Comparison of ENCODE assay signal across 24 cellular contexts in genomic region chr9:113238202-113238858, GRCh38. TPM values are rescaled to one million over a fixed set of nuclear protein-coding genes. Genes with fewer than 3 reads are reported as not detected.
DNase-seq lines count a peak whose midpoint lies in the region; ATAC-seq, FAIRE-seq and TF ChIP-seq lines count a peak whose summit lies in the region.
"Had no signal": no experiment of that assay in that cellular context is flagged by ENCODE, and none has a peak within 500 bp of the region (broad histone marks: within the 10 kb centered on the region; RNA-seq: fewer than 3 reads in every experiment).

No MANE protein-coding gene starts in this region.

- H3K9me3 ChIP-seq in liver (ENCODE audit: control insufficient read depth in 4 of 4, low read length in 3 of 4) = no peaks in the 10 kb centered on the region
- H3K9me3 ChIP-seq in HepG2 (ENCODE audit: low read length) = no peaks in the 10 kb centered on the region
- no peaks in the 10 kb centered on the region for H3K9me3 ChIP-seq in BLaER1 treated with 17β-estradiol and CSF1 and Interleukin-3, amounts not matched to agents 10 nM and 100 nM (replicated peaks in 1 of 11)
- H3K9me3 ChIP-seq: A549, BE2C, Caco-2, HAP-1 had no signal

- intact Hi-C loops in HepG2 (cut with micrococcal nuclease; ENCODE audit: unreplicated experiment) = no loop called here

- H3K9ac ChIP-seq in liver (ENCODE audit: low read depth in 1 of 2, low read length in 2 of 2) (peak overlapping the region; percentile 22 to 25), HepG2 (ENCODE audit: insufficient read depth, low read depth, low read length) (no peak overlapping the region)
- H3K9ac ChIP-seq in BLaER1 treated with 17β-estradiol and CSF1 and Interleukin-3, amounts not matched to agents 10 nM and 100 nM = peak overlapping the region in 7 of 11 experiments; percentile 9 to 48 (median 17); a peak in 8 of 22 replicates
- H3K9ac ChIP-seq: GM23248 had no signal

- H4K20me1 ChIP-seq in HepG2 (ENCODE audit: insufficient read depth, low read length) = peaks cover 28% of the 10 kb centered on the region
- peaks cover 0 to 21% (median 0%) of the 10 kb centered on the region in 11 experiments; a peak in 2 of 22 replicates for H4K20me1 ChIP-seq in BLaER1 treated with 17β-estradiol and CSF1 and Interleukin-3, amounts not matched to agents 10 nM and 100 nM

- no peak for FAIRE-seq in HepG2 (lab: Jason Lieb, UNC)
- FAIRE-seq: A549, G401.6, GM19239 had no signal

- POLR2A ChIA-PET in HepG2 (lab: Yijun Ruan, JAX) = no interaction called here

- TF ChIP-seq POLR2A in HepG2 (IDR thresholded peaks at IDR 0.05; ENCODE audit: insufficient read depth in 1 of 2, low read depth in 2 of 2, low read length in 2 of 2) = no peak

- TF ChIP-seq CTCF in liver (IDR thresholded peaks at IDR 0.05; ENCODE audit: low read depth, low read length, missing input control) (no peak), HepG2 (CRISPR knock-in tag; IDR thresholded peaks at IDR 0.05) (no peak)

- H3K27ac ChIP-seq in liver (ENCODE audit: low read depth in 1 of 2, low read length in 2 of 2) (peak overlapping the region; percentile 51 to 55), HepG2 (ENCODE audit: extremely low read length, insufficient read depth, low read length) (no peak overlapping the region)
- peak overlapping the region; percentile 29 to 67 (median 55); a peak in 20 of 22 replicates for H3K27ac ChIP-seq in BLaER1 treated with 17β-estradiol and CSF1 and Interleukin-3, amounts not matched to agents 10 nM and 100 nM
- H3K27ac ChIP-seq: A549, C4-2B, GM23248 had no signal

- no peak for DNase-seq in HepG2 (ENCODE audit: low spot score)
- DNase-seq in left lobe of liver (ENCODE audit: low spot score) = no peak
- no peak for DNase-seq in foreskin melanocyte
- DNase-seq in Kasumi-1 (lab: John Stamatoyannopoulos, UW) = no peak
- DNase-seq in activated gamma-delta T cell (lab: John Stamatoyannopoulos, UW) = no peak
- DNase-seq: 8988T; ACHN; AML-193; BE2C; Caco-2; CD4-positive, CD25-positive, alpha-beta regulatory T cell; CD8-positive, alpha-beta T cell; DMS153; DND-41; GM23248; HFFc6 had no signal

- TF ChIP-seq EP300 in HepG2 (IDR thresholded peaks at IDR 0.05; ENCODE audit: low read depth in 2 of 2, low read length in 2 of 2) (no peak), HepG2 (CRISPR knock-in tag; IDR thresholded peaks at IDR 0.05; ENCODE audit: borderline replicate concordance) (no peak)

- peaks cover 7% of the 10 kb centered on the region for H3K4me1 Mint-ChIP-seq in activated T-helper 17 cell treated with anti-CD3 and anti-CD28 coated beads, Interleukin-2, amount 50 U/mL, for 72 hours

- H3K4me3 Mint-ChIP-seq in activated T-helper 17 cell treated with anti-CD3 and anti-CD28 coated beads, Interleukin-2, amount 50 U/mL, for 72 hours = no peak overlapping the region
- H3K4me3 Mint-ChIP-seq: CD4-positive, CD25-positive, alpha-beta regulatory T cell; CD8-positive, alpha-beta T cell; HFFc6 had no signal

- H3K4me2 ChIP-seq in HepG2 (ENCODE audit: low read depth, low read length) = no peak overlapping the region
- peak overlapping the region; percentile 49 to 97 (median 77) for H3K4me2 ChIP-seq in BLaER1 treated with 17β-estradiol and CSF1 and Interleukin-3, amounts not matched to agents 10 nM and 100 nM
- H3K4me2 ChIP-seq: A549 had no signal

- H3K4me1 ChIP-seq in liver (ENCODE audit: control insufficient read depth in 4 of 4, insufficient read depth in 4 of 4, low read length in 3 of 4) (peaks cover 17 to 60% (median 53%) of the 10 kb centered on the region in 4 donors), HepG2 (ENCODE audit: insufficient read depth, low read length) (peaks cover 13% of the 10 kb centered on the region)
- peaks cover 56 to 99% (median 81%) of the 10 kb centered on the region in 10 experiments for H3K4me1 ChIP-seq in BLaER1 treated with 17β-estradiol and CSF1 and Interleukin-3, amounts not matched to agents 10 nM and 100 nM
- H3K4me1 ChIP-seq: A549, Caco-2 had no signal

- in situ Hi-C loops in HepG2 (cut with HindIII; ENCODE audit: extremely low pct_ligation_motif_present, low pct_unique_long_range_greater_than_20kb) = no loop called here

- H3K27me3 ChIP-seq in liver (ENCODE audit: control insufficient read depth in 4 of 4, insufficient read depth in 4 of 4, low read length in 3 of 4) = no peaks in the 10 kb centered on the region
- H3K27me3 ChIP-seq in HepG2 (ENCODE audit: control insufficient read depth in 1 of 2, insufficient read depth in 2 of 2, low read length in 2 of 2) = no peaks in the 10 kb centered on the region
- no peaks in the 10 kb centered on the region for H3K27me3 ChIP-seq in BLaER1 treated with 17β-estradiol and CSF1 and Interleukin-3, amounts not matched to agents 10 nM and 100 nM
- H3K27me3 ChIP-seq: BE2C had no signal

- 46% methylated on average over 10 of the region's 10 CpGs for WGBS in liver
- 96% methylated on average over 10 of the region's 10 CpGs for WGBS in HepG2 (ENCODE audit: low lambda C conversion rate)

- ATAC-seq in HepG2 = no peak
- ATAC-seq in activated T-helper 17 cell treated with anti-CD3 and anti-CD28 coated beads, Interleukin-2, amount 50 U/mL, for 72 hours (replicated peaks) = peak; percentile 57
- peak; percentile 58 for ATAC-seq in left lobe of liver
- ATAC-seq: A549; CD8-positive, alpha-beta T cell had no signal

- no peaks in the 10 kb centered on the region for H3K9me3 Mint-ChIP-seq in activated T-helper 17 cell treated with anti-CD3 and anti-CD28 coated beads, Interleukin-2, amount 50 U/mL, for 72 hours
- H3K9me3 Mint-ChIP-seq: CD8-positive, alpha-beta T cell; HFFc6 had no signal

- CTCF ChIA-PET in HepG2 (lab: Yijun Ruan, JAX; ENCODE audit: low intra/inter-chr PET ratio, low total read pairs) = no interaction called here

- H3K36me3 ChIP-seq in liver (ENCODE audit: control insufficient read depth in 4 of 4, insufficient read depth in 3 of 4, low read depth in 1 of 4, low read length in 3 of 4) (no peaks in the 10 kb centered on the region), HepG2 (replicated peaks in 1 of 2; ENCODE audit: control insufficient read depth in 1 of 2, insufficient read depth in 2 of 2, low read length in 2 of 2) (peaks cover 0 to 10% of the 10 kb centered on the region in 2 experiments; a peak in 3 of 5 replicates)
- H3K36me3 ChIP-seq in BLaER1 treated with 17β-estradiol and CSF1 and Interleukin-3, amounts not matched to agents 10 nM and 100 nM = peaks cover 0 to 49% (median 0%) of the 10 kb centered on the region in 11 experiments; a peak in 6 of 22 replicates
- H3K36me3 ChIP-seq: HAP-1 had no signal

- no peaks in the 10 kb centered on the region for H3K27me3 Mint-ChIP-seq in activated T-helper 17 cell treated with anti-CD3 and anti-CD28 coated beads, Interleukin-2, amount 50 U/mL, for 72 hours
- H3K27me3 Mint-ChIP-seq: CD4-positive, CD25-positive, alpha-beta regulatory T cell had no signal

- H3K79me2 ChIP-seq in HepG2 (ENCODE audit: insufficient read depth, low read length) = peaks cover 64% of the 10 kb centered on the region

- BruUV-seq in HepG2 (replicated peaks; lab: Mats Ljungman, UMichigan) = no TSS peak

- H3K27ac Mint-ChIP-seq in activated T-helper 17 cell treated with anti-CD3 and anti-CD28 coated beads, Interleukin-2, amount 50 U/mL, for 72 hours = no peak overlapping the region
- H3K27ac Mint-ChIP-seq: CD8-positive, alpha-beta T cell; HFFc6 had no signal

- no peak overlapping the region for H2AFZ ChIP-seq in HepG2 (ENCODE audit: low read length)
- H2AFZ ChIP-seq: GM23248 had no signal

- no peaks in the 10 kb centered on the region for H3K36me3 Mint-ChIP-seq in activated T-helper 17 cell treated with anti-CD3 and anti-CD28 coated beads, Interleukin-2, amount 50 U/mL, for 72 hours (ENCODE audit: low read depth)
- H3K36me3 Mint-ChIP-seq: CD4-positive, CD25-positive, alpha-beta regulatory T cell; CD8-positive, alpha-beta T cell had no signal

- no peak for TF ChIP-seq RAD21 in liver (IDR thresholded peaks at IDR 0.05)
- no peak for TF ChIP-seq RAD21 in HepG2 (CRISPR knock-in tag; IDR thresholded peaks at IDR 0.05)

- no peak overlapping the region for H3K4me3 ChIP-seq in liver (ENCODE audit: low read depth in 1 of 3, low read length in 3 of 3)
- H3K4me3 ChIP-seq in HepG2 (replicated peaks in 1 of 3; ENCODE audit: insufficient read depth in 1 of 3, low read depth in 2 of 3, low read length in 3 of 3) = no peak overlapping the region
- H3K4me3 ChIP-seq in BLaER1 treated with 17β-estradiol and CSF1 and Interleukin-3, amounts not matched to agents 10 nM and 100 nM = no peak overlapping the region; a peak in 1 of 20 replicates
- H3K4me3 ChIP-seq: A549, GM23248, HAP-1 had no signal

RNA-seq across cellular contexts. Expression of gene SLC31A1, which starts 17.0 kb away (rescaled TPM):
- total RNA-seq in liver (10 to 100 TPM; 26.6 to 96.2 TPM), HepG2 (2016; rRNA removed; fragmentation: Illumina TruSeq; extraction: Trizol) (45.9 and 70.0 TPM in 2 replicates), left lobe of liver (74.9 TPM)
- polyA plus RNA-seq in liver (10 to 100 TPM; 40.1 to 49.8 TPM), HepG2 (2011; rRNA removed) (51.3 and 62.9 TPM in 2 replicates)
- total RNA-seq in HepG2 (2016; cell fraction: cytosol; rRNA removed; fragmentation: Illumina TruSeq; extraction: Trizol; ENCODE audit: low read depth) = 7.1 and 7.4 TPM in 2 replicates
- 48.2 and 69.3 TPM in 2 replicates for total RNA-seq in HepG2 (2016; cell fraction: insoluble cytoplasmic fraction; rRNA removed; fragmentation: Illumina TruSeq; extraction: Trizol)
- 23.8 and 25.3 TPM in 2 replicates for total RNA-seq in HepG2 (2016; cell fraction: membrane; rRNA removed; fragmentation: Illumina TruSeq; extraction: Trizol)
- total RNA-seq in HepG2 (2016; cell fraction: nucleus; rRNA removed; fragmentation: Illumina TruSeq; extraction: Trizol) = 54.0 and 61.5 TPM in 2 replicates
- polyA plus RNA-seq in HepG2 (2011; cell fraction: cytosol; rRNA removed) = 44.6 and 59.9 TPM in 2 replicates
- 10.5 and 11.9 TPM in 2 replicates for polyA plus RNA-seq in HepG2 (2011; cell fraction: nucleus; rRNA removed)
- polyA plus RNA-seq in HepG2 (2012) = 69.2 and 75.5 TPM in 2 replicates
- polyA plus RNA-seq in HepG2 (2016; cell fraction: cytosol; fragmentation: Illumina TruSeq; extraction: Trizol; ENCODE audit: low read depth) = 5.7 TPM in 2 replicates
- 37.4 and 41.3 TPM in 2 replicates for polyA plus RNA-seq in HepG2 (2016; cell fraction: insoluble cytoplasmic fraction; fragmentation: Illumina TruSeq; extraction: Trizol; ENCODE audit: low read depth)
- 10.6 and 10.8 TPM in 2 replicates for polyA plus RNA-seq in HepG2 (2016; cell fraction: membrane; fragmentation: Illumina TruSeq; extraction: Trizol; ENCODE audit: low read depth)
- polyA plus RNA-seq in HepG2 (2016; cell fraction: nucleus; fragmentation: Illumina TruSeq; extraction: Trizol; ENCODE audit: insufficient read depth, low read depth) = 58.2 and 58.6 TPM in 2 replicates
- 30.4 and 51.6 TPM in 2 replicates for polyA minus RNA-seq in HepG2 (2011; rRNA and poly(A)+ RNA removed; ENCODE audit: low replicate concordance)
- polyA minus RNA-seq in HepG2 (2011; cell fraction: cytosol; rRNA and poly(A)+ RNA removed) = 38.5 and 48.4 TPM in 2 replicates
- polyA minus RNA-seq in HepG2 (2011; cell fraction: nucleus; rRNA and poly(A)+ RNA removed) = 28.3 and 33.1 TPM in 2 replicates
- 10 to 100 TPM; 13.1 to 17.3 TPM for total RNA-seq in activated T-helper 17 cell treated with anti-CD3 and anti-CD28 coated beads, Interleukin-2, amount 50 U/mL, for 72 hours

RNA-seq across cellular contexts. Expression of gene FKBP15, which starts 17.3 kb away (rescaled TPM):
- total RNA-seq in liver (10 to 100 TPM; 16.8 to 18.2 TPM), HepG2 (2016; rRNA removed; fragmentation: Illumina TruSeq; extraction: Trizol) (11.8 and 12.3 TPM in 2 replicates), left lobe of liver (12.2 TPM)
- polyA plus RNA-seq in liver (1 to 10 TPM; 6.2 to 9.1 TPM), HepG2 (2011; rRNA removed) (18.6 and 23.4 TPM in 2 replicates)
- total RNA-seq in HepG2 (2016; cell fraction: cytosol; rRNA removed; fragmentation: Illumina TruSeq; extraction: Trizol; ENCODE audit: low read depth) = 1.6 and 2.1 TPM in 2 replicates
- total RNA-seq in HepG2 (2016; cell fraction: insoluble cytoplasmic fraction; rRNA removed; fragmentation: Illumina TruSeq; extraction: Trizol) = 11.1 and 11.2 TPM in 2 replicates
- 2.8 and 3.5 TPM in 2 replicates for total RNA-seq in HepG2 (2016; cell fraction: membrane; rRNA removed; fragmentation: Illumina TruSeq; extraction: Trizol)
- 17.2 and 17.6 TPM in 2 replicates for total RNA-seq in HepG2 (2016; cell fraction: nucleus; rRNA removed; fragmentation: Illumina TruSeq; extraction: Trizol)
- polyA plus RNA-seq in HepG2 (2011; cell fraction: cytosol; rRNA removed) = 8.3 and 8.9 TPM in 2 replicates
- 26.9 and 27.4 TPM in 2 replicates for polyA plus RNA-seq in HepG2 (2011; cell fraction: nucleus; rRNA removed)
- 7.2 and 7.5 TPM in 2 replicates for polyA plus RNA-seq in HepG2 (2012)
- polyA plus RNA-seq in HepG2 (2016; cell fraction: cytosol; fragmentation: Illumina TruSeq; extraction: Trizol; ENCODE audit: low read depth) = 0.44 and 0.62 TPM in 2 replicates
- 10.7 and 10.8 TPM in 2 replicates for polyA plus RNA-seq in HepG2 (2016; cell fraction: insoluble cytoplasmic fraction; fragmentation: Illumina TruSeq; extraction: Trizol; ENCODE audit: low read depth)
- 1.1 and 1.2 TPM in 2 replicates for polyA plus RNA-seq in HepG2 (2016; cell fraction: membrane; fragmentation: Illumina TruSeq; extraction: Trizol; ENCODE audit: low read depth)
- polyA plus RNA-seq in HepG2 (2016; cell fraction: nucleus; fragmentation: Illumina TruSeq; extraction: Trizol; ENCODE audit: insufficient read depth, low read depth) = 19.2 and 19.7 TPM in 2 replicates
- polyA minus RNA-seq in HepG2 (2011; rRNA and poly(A)+ RNA removed; ENCODE audit: low replicate concordance) = 78.1 and 115 TPM in 2 replicates
- 9.3 and 13.0 TPM in 2 replicates for polyA minus RNA-seq in HepG2 (2011; cell fraction: cytosol; rRNA and poly(A)+ RNA removed)
- 46.9 and 55.0 TPM in 2 replicates for polyA minus RNA-seq in HepG2 (2011; cell fraction: nucleus; rRNA and poly(A)+ RNA removed)
- 10 to 100 TPM; 41.2 to 41.5 TPM for total RNA-seq in activated T-helper 17 cell treated with anti-CD3 and anti-CD28 coated beads, Interleukin-2, amount 50 U/mL, for 72 hours

RNA-seq across cellular contexts. Expression of gene CDC26, which starts 37.0 kb away (rescaled TPM):
- total RNA-seq in liver (10 to 100 TPM; 12.5 to 16.7 TPM), HepG2 (2016; rRNA removed; fragmentation: Illumina TruSeq; extraction: Trizol) (57.9 and 66.0 TPM in 2 replicates), left lobe of liver (17.8 TPM)
- polyA plus RNA-seq in liver (10 to 100 TPM; 25.9 to 38.9 TPM), HepG2 (2011; rRNA removed) (20.2 and 26.6 TPM in 2 replicates)
- 64.4 and 64.9 TPM in 2 replicates for total RNA-seq in HepG2 (2016; cell fraction: cytosol; rRNA removed; fragmentation: Illumina TruSeq; extraction: Trizol; ENCODE audit: low read depth)
- total RNA-seq in HepG2 (2016; cell fraction: insoluble cytoplasmic fraction; rRNA removed; fragmentation: Illumina TruSeq; extraction: Trizol) = 53.6 and 69.9 TPM in 2 replicates
- total RNA-seq in HepG2 (2016; cell fraction: membrane; rRNA removed; fragmentation: Illumina TruSeq; extraction: Trizol) = 78.0 and 88.8 TPM in 2 replicates
- 17.0 and 19.2 TPM in 2 replicates for total RNA-seq in HepG2 (2016; cell fraction: nucleus; rRNA removed; fragmentation: Illumina TruSeq; extraction: Trizol)
- 11.5 and 18.2 TPM in 2 replicates for polyA plus RNA-seq in HepG2 (2011; cell fraction: cytosol; rRNA removed)
- polyA plus RNA-seq in HepG2 (2011; cell fraction: nucleus; rRNA removed) = 4.6 and 8.4 TPM in 2 replicates
- polyA plus RNA-seq in HepG2 (2012) = 26.6 and 34.8 TPM in 2 replicates
- polyA plus RNA-seq in HepG2 (2016; cell fraction: cytosol; fragmentation: Illumina TruSeq; extraction: Trizol; ENCODE audit: low read depth) = 68.5 and 88.0 TPM in 2 replicates
- polyA plus RNA-seq in HepG2 (2016; cell fraction: insoluble cytoplasmic fraction; fragmentation: Illumina TruSeq; extraction: Trizol; ENCODE audit: low read depth) = 70.2 and 81.1 TPM in 2 replicates
- polyA plus RNA-seq in HepG2 (2016; cell fraction: membrane; fragmentation: Illumina TruSeq; extraction: Trizol; ENCODE audit: low read depth) = 72.0 and 84.6 TPM in 2 replicates
- polyA plus RNA-seq in HepG2 (2016; cell fraction: nucleus; fragmentation: Illumina TruSeq; extraction: Trizol; ENCODE audit: insufficient read depth, low read depth) = 35.6 and 37.3 TPM in 2 replicates
- polyA minus RNA-seq in HepG2 (2011; rRNA and poly(A)+ RNA removed; ENCODE audit: low replicate concordance) = 1.8 and 6.6 TPM in 2 replicates
- polyA minus RNA-seq in HepG2 (2011; cell fraction: cytosol; rRNA and poly(A)+ RNA removed) = 6.4 and 6.8 TPM in 2 replicates
- 6.2 and 6.6 TPM in 2 replicates for polyA minus RNA-seq in HepG2 (2011; cell fraction: nucleus; rRNA and poly(A)+ RNA removed)
- total RNA-seq in activated T-helper 17 cell treated with anti-CD3 and anti-CD28 coated beads, Interleukin-2, amount 50 U/mL, for 72 hours = 10 to 100 TPM; 47.0 to 47.9 TPM

RNA-seq across cellular contexts. Expression of gene PRPF4, which starts 37.1 kb away (rescaled TPM):
- total RNA-seq in liver (10 to 100 TPM; 11.6 to 11.9 TPM), HepG2 (2016; rRNA removed; fragmentation: Illumina TruSeq; extraction: Trizol) (49.0 and 64.9 TPM in 2 replicates), left lobe of liver (12.0 TPM)
- polyA plus RNA-seq in liver (1 to 10 TPM; 5.0 to 9.3 TPM), HepG2 (2011; rRNA removed) (10.3 and 11.1 TPM in 2 replicates)
- 8.0 and 8.5 TPM in 2 replicates for total RNA-seq in HepG2 (2016; cell fraction: cytosol; rRNA removed; fragmentation: Illumina TruSeq; extraction: Trizol; ENCODE audit: low read depth)
- 46.7 and 66.8 TPM in 2 replicates for total RNA-seq in HepG2 (2016; cell fraction: insoluble cytoplasmic fraction; rRNA removed; fragmentation: Illumina TruSeq; extraction: Trizol)
- total RNA-seq in HepG2 (2016; cell fraction: membrane; rRNA removed; fragmentation: Illumina TruSeq; extraction: Trizol) = 22.5 and 24.5 TPM in 2 replicates
- total RNA-seq in HepG2 (2016; cell fraction: nucleus; rRNA removed; fragmentation: Illumina TruSeq; extraction: Trizol) = 19.4 and 23.0 TPM in 2 replicates
- 10.7 and 12.9 TPM in 2 replicates for polyA plus RNA-seq in HepG2 (2011; cell fraction: cytosol; rRNA removed)
- polyA plus RNA-seq in HepG2 (2011; cell fraction: nucleus; rRNA removed) = 6.0 and 8.7 TPM in 2 replicates
- 17.9 and 20.6 TPM in 2 replicates for polyA plus RNA-seq in HepG2 (2012)
- polyA plus RNA-seq in HepG2 (2016; cell fraction: cytosol; fragmentation: Illumina TruSeq; extraction: Trizol; ENCODE audit: low read depth) = 3.8 and 4.4 TPM in 2 replicates
- 55.6 and 56.7 TPM in 2 replicates for polyA plus RNA-seq in HepG2 (2016; cell fraction: insoluble cytoplasmic fraction; fragmentation: Illumina TruSeq; extraction: Trizol; ENCODE audit: low read depth)
- 11.3 and 13.5 TPM in 2 replicates for polyA plus RNA-seq in HepG2 (2016; cell fraction: membrane; fragmentation: Illumina TruSeq; extraction: Trizol; ENCODE audit: low read depth)
- 27.1 and 29.6 TPM in 2 replicates for polyA plus RNA-seq in HepG2 (2016; cell fraction: nucleus; fragmentation: Illumina TruSeq; extraction: Trizol; ENCODE audit: insufficient read depth, low read depth)
- polyA minus RNA-seq in HepG2 (2011; rRNA and poly(A)+ RNA removed; ENCODE audit: low replicate concordance) = 10.5 and 29.0 TPM in 2 replicates
- polyA minus RNA-seq in HepG2 (2011; cell fraction: cytosol; rRNA and poly(A)+ RNA removed) = 9.0 and 11.3 TPM in 2 replicates
- polyA minus RNA-seq in HepG2 (2011; cell fraction: nucleus; rRNA and poly(A)+ RNA removed) = 6.8 and 10.8 TPM in 2 replicates
- 10 to 100 TPM; 41.3 to 51.1 TPM for total RNA-seq in activated T-helper 17 cell treated with anti-CD3 and anti-CD28 coated beads, Interleukin-2, amount 50 U/mL, for 72 hours
